Comparison of ENCODE assay signal across 8 cellular contexts in the genomic region with DNA sequence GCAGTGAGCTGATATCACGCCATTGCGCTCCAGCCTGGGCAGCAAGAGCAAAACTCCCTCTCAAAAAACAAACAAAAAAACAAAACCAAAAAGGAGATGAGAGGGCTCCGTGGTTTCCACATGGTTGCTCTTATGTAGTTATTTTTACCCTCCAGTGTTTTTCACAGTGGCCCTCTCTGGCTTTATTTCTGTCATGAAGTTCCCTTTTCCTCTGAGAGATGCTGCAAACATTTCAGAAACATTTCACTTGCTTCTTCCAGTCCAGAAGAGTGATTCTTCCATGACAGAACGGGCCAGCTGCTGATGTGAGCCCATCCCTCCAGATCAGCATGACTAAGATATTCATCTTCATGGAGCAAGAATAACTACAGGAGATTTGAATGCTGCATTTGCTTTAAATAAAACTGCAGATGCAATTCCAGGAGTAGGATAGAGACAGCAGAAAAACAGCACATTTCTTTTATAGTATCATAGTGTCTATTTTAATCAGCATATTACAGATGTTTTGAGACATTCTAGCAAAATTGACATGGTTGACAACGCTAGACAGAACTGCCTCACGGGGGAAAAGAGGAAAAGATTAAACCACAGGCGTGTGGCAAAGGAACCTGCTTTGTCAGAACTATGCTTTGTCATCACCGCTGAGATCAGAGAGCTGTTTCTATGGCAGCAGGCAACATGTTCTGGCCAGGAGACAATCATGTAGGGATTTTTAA. TPM values are rescaled to one million over a fixed set of nuclear protein-coding genes. Genes with fewer than 3 reads are reported as not detected.
DNase-seq lines count a peak whose midpoint lies in the region; ATAC-seq and TF ChIP-seq lines count a peak whose summit lies in the region.

No MANE protein-coding gene starts in this region.

- H3K4me3 ChIP-seq in GM06990 (replicated peaks; ENCODE audit: low read depth, low read length), result peak overlapping the region; percentile 21
- H3K4me3 ChIP-seq in OCI-LY3 (ENCODE audit: low read length), result peak overlapping the region; percentile 40

- no peak overlapping the region for H3K9ac ChIP-seq in OCI-LY3 (ENCODE audit: low read length)

- intact Hi-C loops in sciatic nerve (cut with DNase I), result no loop called here

- H3K27ac ChIP-seq in OCI-LY3 (ENCODE audit: low read length), result peak overlapping the region; percentile 64

- peaks cover 60% of the 10 kb centered on the region for H3K4me1 ChIP-seq in OCI-LY3 (ENCODE audit: low read length)

- no peak overlapping the region for H2AFZ ChIP-seq in OCI-LY3 (ENCODE audit: low read depth, low read length)

- ATAC-seq in GM19452 (IDR thresholded peaks at IDR 0.05; ENCODE audit: unreplicated experiment) (peak; percentile 70), HG03442 (IDR thresholded peaks at IDR 0.05; ENCODE audit: unreplicated experiment) (peak; percentile 83), sciatic nerve (peak; percentile 58)

- H3K27me3 ChIP-seq in GM06990 (replicated peaks; ENCODE audit: control insufficient read depth, insufficient read depth, low read length) (no peaks in the 10 kb centered on the region; the same call in 1 of the 2 replicates), OCI-LY3 (ENCODE audit: low read depth, low read length) (no peaks in the 10 kb centered on the region)

- peaks cover 92% of the 10 kb centered on the region for H3K79me2 ChIP-seq in OCI-LY3 (ENCODE audit: low read length)

- no peaks in the 10 kb centered on the region for H3K9me3 ChIP-seq in OCI-LY3 (ENCODE audit: insufficient read depth, low read length)

- no peaks in the 10 kb centered on the region for H3K36me3 ChIP-seq in GM06990 (ENCODE audit: control insufficient read depth, insufficient read depth, low read length)
- peaks cover 30% of the 10 kb centered on the region for H3K36me3 ChIP-seq in OCI-LY3 (replicated peaks; ENCODE audit: low read depth, low read length)

- DNase-seq in GM06990 (ENCODE audit: extremely low read depth, insufficient read length) (peak; percentile 71), dermis microvascular lymphatic vessel endothelial cell (ENCODE audit: low read depth in 2 of 2) (peak; percentile 12 to 75), sciatic nerve (ENCODE audit: low spot score) (no peak), COLO829 (ENCODE audit: low spot score) (no peak)
- no peak for DNase-seq in activated naive CD4-positive, alpha-beta T cell treated with Interleukin-2 at 50 U/mL for 16 hours

- no peak for TF ChIP-seq CTCF in GM06990 (IDR thresholded peaks at IDR 0.05; ENCODE audit: insufficient read depth, low read length, poor library complexity, severe bottlenecking)
- TF ChIP-seq CTCF in OCI-LY3 (IDR thresholded peaks at IDR 0.05; ENCODE audit: low read depth, low read length), result no peak

- H3K4me2 ChIP-seq in OCI-LY3 (ENCODE audit: low read length), result peak overlapping the region; percentile 76

- peaks cover 45% of the 10 kb centered on the region for H4K20me1 ChIP-seq in OCI-LY3 (ENCODE audit: insufficient read depth, low read length)

RNA-seq across cellular contexts. Expression of gene NRCAM, which starts 40.3 kb away (rescaled TPM):
- total RNA-seq in dermis microvascular lymphatic vessel endothelial cell, result 1.5 and 3.3 TPM in 2 replicates
- 17.4 TPM for total RNA-seq in sciatic nerve

Comparison
In these comparisons a context has a peak if more than half of its experiments do, and no peak if none do; other contexts are left out.
1. DNase-seq: peak in GM06990 (single experiment) and dermis microvascular lymphatic vessel endothelial cell (2 of 2); none in sciatic nerve (single experiment), COLO829 (single experiment) and activated naive CD4-positive, alpha-beta T cell treated with Interleukin-2 at 50 U/mL for 16 hours (single experiment).
2. Peak in every context shown above with its lines, with median percentiles within 50 percentile points of each other: ATAC-seq.